Comparison of ENCODE assay signal across 1 cellular context in the genomic region with DNA sequence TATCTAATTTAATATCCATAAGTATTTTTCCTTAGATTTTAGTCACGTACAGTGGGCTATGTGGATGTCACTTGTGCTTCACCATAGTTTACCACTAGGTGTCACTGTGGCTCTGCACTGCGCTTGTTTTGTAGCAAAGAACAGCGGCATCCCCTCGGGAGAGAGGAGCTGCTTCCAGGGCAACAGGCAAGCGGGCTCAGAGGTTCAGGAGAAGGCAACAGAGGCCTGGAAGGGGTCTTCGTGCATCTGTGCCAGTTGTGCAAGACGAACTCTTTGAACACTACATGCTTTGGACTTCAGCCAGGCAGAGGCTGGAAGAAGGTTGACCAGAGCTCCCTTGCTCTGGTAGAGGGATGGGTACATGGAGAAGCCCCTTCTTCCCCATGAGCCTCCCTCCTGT.
TF ChIP-seq lines count a peak whose summit lies in the region.

No MANE protein-coding gene starts in this region.

TF ChIP-seq in HEK293, 187 proteins besides CTCF, POLR2A, EP300 and RAD21 (continued from another document):
- TF ChIP-seq ZNF449 (tag by site-specific recombination; IDR thresholded peaks at IDR 0.05) (no peak), RBAK (tag by site-specific recombination; IDR thresholded peaks at IDR 0.05) (no peak), ZNF311 (tag by site-specific recombination; IDR thresholded peaks at IDR 0.05; ENCODE audit: borderline replicate concordance) (no peak), ZNF529 (tag by site-specific recombination; IDR thresholded peaks at IDR 0.05; ENCODE audit: insufficient replicate concordance) (no peak), ZNF2 (tag by site-specific recombination; IDR thresholded peaks at IDR 0.05) (peak; percentile 97), ZFHX2 (tag by site-specific recombination; conservative IDR thresholded peaks at IDR 0.05) (no peak), WT1 (tag by site-specific recombination; IDR thresholded peaks at IDR 0.05) (no peak), ZNF214 (tag by site-specific recombination; IDR thresholded peaks at IDR 0.05; ENCODE audit: borderline replicate concordance) (no peak), ZNF677 (tag by site-specific recombination; IDR thresholded peaks at IDR 0.05) (no peak), ZNF10 (tag by site-specific recombination; IDR thresholded peaks at IDR 0.05) (no peak), ZBTB17 (tag by site-specific recombination; IDR thresholded peaks at IDR 0.05) (no peak)
- TF ChIP-seq, protein P1, sequence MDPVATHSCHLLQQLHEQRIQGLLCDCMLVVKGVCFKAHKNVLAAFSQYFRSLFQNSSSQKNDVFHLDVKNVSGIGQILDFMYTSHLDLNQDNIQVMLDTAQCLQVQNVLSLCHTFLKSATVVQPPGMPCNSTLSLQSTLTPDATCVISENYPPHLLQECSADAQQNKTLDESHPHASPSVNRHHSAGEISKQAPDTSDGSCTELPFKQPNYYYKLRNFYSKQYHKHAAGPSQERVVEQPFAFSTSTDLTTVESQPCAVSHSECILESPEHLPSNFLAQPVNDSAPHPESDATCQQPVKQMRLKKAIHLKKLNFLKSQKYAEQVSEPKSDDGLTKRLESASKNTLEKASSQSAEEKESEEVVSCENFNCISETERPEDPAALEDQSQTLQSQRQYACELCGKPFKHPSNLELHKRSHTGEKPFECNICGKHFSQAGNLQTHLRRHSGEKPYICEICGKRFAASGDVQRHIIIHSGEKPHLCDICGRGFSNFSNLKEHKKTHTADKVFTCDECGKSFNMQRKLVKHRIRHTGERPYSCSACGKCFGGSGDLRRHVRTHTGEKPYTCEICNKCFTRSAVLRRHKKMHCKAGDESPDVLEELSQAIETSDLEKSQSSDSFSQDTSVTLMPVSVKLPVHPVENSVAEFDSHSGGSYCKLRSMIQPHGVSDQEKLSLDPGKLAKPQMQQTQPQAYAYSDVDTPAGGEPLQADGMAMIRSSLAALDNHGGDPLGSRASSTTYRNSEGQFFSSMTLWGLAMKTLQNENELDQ (tag by site-specific recombination; IDR thresholded peaks at IDR 0.05; ENCODE audit: low read depth) = no peak
